In the genomic region with DNA sequence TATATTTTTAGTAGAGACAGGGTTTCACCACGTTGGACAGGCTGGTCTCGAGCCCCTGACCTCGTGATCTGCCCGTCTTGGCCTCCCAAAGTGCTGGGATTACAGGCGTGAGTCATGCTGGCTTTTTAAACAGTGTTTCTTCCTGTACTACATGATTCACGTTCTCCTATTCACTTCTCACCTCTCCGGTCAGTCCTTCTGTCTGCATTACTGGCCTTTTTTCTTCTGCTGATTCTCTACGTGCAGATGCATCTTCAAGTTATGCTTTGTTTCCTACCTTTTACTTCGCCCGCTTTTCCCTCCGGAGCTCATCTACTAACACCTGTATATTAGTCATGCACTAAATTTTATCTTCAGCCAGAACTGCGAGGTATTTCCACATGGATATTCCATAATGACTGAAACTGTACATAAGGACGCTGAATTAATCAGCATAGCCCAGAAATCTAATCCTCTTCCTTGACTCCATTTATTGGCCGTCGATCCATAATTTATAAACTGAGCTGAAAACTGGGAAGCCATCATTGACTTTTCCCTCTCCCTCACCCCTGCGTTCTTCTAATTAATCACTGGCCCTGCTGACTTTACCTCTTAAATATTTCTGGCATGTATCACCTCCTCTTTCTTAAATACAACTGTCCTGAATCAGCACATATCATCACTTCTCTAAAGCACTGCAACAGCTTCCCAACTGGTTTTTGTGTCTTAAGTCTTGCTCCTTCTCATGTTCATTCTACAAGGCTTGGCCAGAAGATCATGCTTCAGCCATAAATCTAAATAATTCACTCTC, we compare ENCODE assay signal across 16 cellular contexts.
A peak's percentile ranks its signal among the peaks of the same experiment; 100 is the strongest.
DNase-seq lines count a peak whose midpoint lies in the region; ATAC-seq, FAIRE-seq and TF ChIP-seq lines count a peak whose summit lies in the region.
"Had no signal": no experiment of that assay in that cellular context is flagged by ENCODE, and none has a peak within 500 bp of the region (broad histone marks: within the 10 kb centered on the region; RNA-seq: fewer than 3 reads in every experiment).

No MANE protein-coding gene starts in this region.

- POLR2A ChIA-PET in CD8-positive, alpha-beta T cell (lab: Charles Lee), result no interaction called here

- no peaks in the 10 kb centered on the region for H3K9me3 ChIP-seq in SJSA1 (replicated peaks)
- H3K9me3 ChIP-seq in CD8-positive, alpha-beta T cell (ENCODE audit: low read length), result no peaks in the 10 kb centered on the region

- peak; percentile 84 for FAIRE-seq in H54 (lab: Jason Lieb, UNC)

- DNase-seq in H54 (ENCODE audit: insufficient read length, low spot score) (peak; percentile 13), SJSA1 (ENCODE audit: low read depth in 1 of 2, low spot score in 2 of 2) (peak; percentile 63 to 85), fibroblast of pulmonary artery (ENCODE audit: low read depth) (peak; percentile 61), retinal pigment epithelial cell (ENCODE audit: low read depth) (peak; percentile 58), NCI-H2081 (lab: John Stamatoyannopoulos, UW) (no peak), NCI-H526 treated with DMSO at 0.1 percent for 48 hours (lab: John Stamatoyannopoulos, UW) (no peak)
- DNase-seq in CD8-positive, alpha-beta T cell, result no peak
- no peak for DNase-seq in activated CD8-positive, alpha-beta memory T cell treated with anti-CD3 and anti-CD28 coated beads, Interleukin-2, amount 50 U/mL, for 4 hours
- DNase-seq: activated T-cell treated with anti-CD3 and anti-CD28 coated beads, Interleukin-2, amount 50 U/mL, for 24 hours; KG1; NCI-H1930; stimulated activated CD4-positive, alpha-beta T cell treated with anti-CD3 and anti-CD28 coated beads, Interleukin-2, amount 100 ng/mL, for 48 hours had no signal

- CTCF ChIA-PET in CD8-positive, alpha-beta T cell (lab: Charles Lee), result no interaction called here

- H3K27me3 Mint-ChIP-seq in CD8-positive, alpha-beta T cell (ENCODE audit: low read depth), result no peaks in the 10 kb centered on the region
- H3K27me3 Mint-ChIP-seq: activated T-cell treated with anti-CD3 and anti-CD28 coated beads, Interleukin-2, amount 50 U/mL, for 24 hours; brain; progenitor cell of endocrine pancreas; stimulated activated naive CD8-positive, alpha-beta T cell treated with anti-CD3 and anti-CD28 coated beads, Interleukin-15, Interleukin-2, amounts not matched to agents 100 ng/mL and 50 ng/mL, for 24 hours had no signal

- intact Hi-C loops in CD8-positive, alpha-beta T cell (cut with DNase I, micrococcal nuclease), result no loop called here

- TF ChIP-seq CTCF in fibroblast of pulmonary artery (IDR thresholded peaks at IDR 0.05; ENCODE audit: low read length, missing control alignments) (no peak), retinal pigment epithelial cell (conservative IDR thresholded peaks at IDR 0.05; ENCODE audit: low read depth, low read length) (no peak)
- TF ChIP-seq CTCF in CD8-positive, alpha-beta T cell (IDR thresholded peaks at IDR 0.05), result no peak

- no peak overlapping the region for H3K4me3 Mint-ChIP-seq in CD8-positive, alpha-beta T cell
- H3K4me3 Mint-ChIP-seq: activated T-cell treated with anti-CD3 and anti-CD28 coated beads, Interleukin-2, amount 50 U/mL, for 24 hours; brain; CD14-positive monocyte; stimulated activated naive CD8-positive, alpha-beta T cell treated with anti-CD3 and anti-CD28 coated beads, Interleukin-15, Interleukin-2, amounts not matched to agents 100 ng/mL and 50 ng/mL, for 24 hours had no signal

- ATAC-seq in CD8-positive, alpha-beta T cell, result no peak

- H3K9me3 Mint-ChIP-seq in CD8-positive, alpha-beta T cell, result peaks cover 10% of the 10 kb centered on the region

- H3K36me3 ChIP-seq in SJSA1, result no peaks in the 10 kb centered on the region
- H3K36me3 ChIP-seq in CD8-positive, alpha-beta T cell (ENCODE audit: insufficient read depth, low read length), result no peaks in the 10 kb centered on the region

- TF ChIP-seq POLR2A in H54 (IDR thresholded peaks at IDR 0.05; ENCODE audit: low read depth, low read length), result no peak

- no peak overlapping the region for H3K27ac Mint-ChIP-seq in CD8-positive, alpha-beta T cell
- H3K27ac Mint-ChIP-seq: activated T-cell treated with anti-CD3 and anti-CD28 coated beads, Interleukin-2, amount 50 U/mL, for 24 hours; brain; CD14-positive monocyte; progenitor cell of endocrine pancreas; stimulated activated naive CD8-positive, alpha-beta T cell treated with anti-CD3 and anti-CD28 coated beads, Interleukin-15, Interleukin-2, amounts not matched to agents 100 ng/mL and 50 ng/mL, for 24 hours had no signal

- no peaks in the 10 kb centered on the region for H3K36me3 Mint-ChIP-seq in CD8-positive, alpha-beta T cell
- H3K36me3 Mint-ChIP-seq: brain, CD14-positive monocyte had no signal

- H3K27me3 ChIP-seq in SJSA1 (replicated peaks), result no peaks in the 10 kb centered on the region
- H3K27me3 ChIP-seq in CD8-positive, alpha-beta T cell (ENCODE audit: insufficient read depth, low read length), result no peaks in the 10 kb centered on the region

- H3K4me3 ChIP-seq in SJSA1 (no peak overlapping the region), fibroblast of pulmonary artery (replicated peaks; ENCODE audit: low read depth, low read length) (no peak overlapping the region), retinal pigment epithelial cell (ENCODE audit: low read length) (no peak overlapping the region)
- H3K4me3 ChIP-seq in CD8-positive, alpha-beta T cell (ENCODE audit: low read depth, low read length), result no peak overlapping the region

- H3K4me1 ChIP-seq in SJSA1 (replicated peaks), result peaks cover 16% of the 10 kb centered on the region
- no peaks in the 10 kb centered on the region for H3K4me1 ChIP-seq in CD8-positive, alpha-beta T cell (ENCODE audit: insufficient read depth, low read length)

- no peaks in the 10 kb centered on the region for H3K4me1 Mint-ChIP-seq in CD8-positive, alpha-beta T cell (ENCODE audit: low read depth)
- H3K4me1 Mint-ChIP-seq: brain, CD14-positive monocyte had no signal

- H3K27ac ChIP-seq in SJSA1, result peak overlapping the region; percentile 60
- H3K27ac ChIP-seq in CD8-positive, alpha-beta T cell (ENCODE audit: low read depth, low read length), result no peak overlapping the region

Comparison
In these comparisons a context has a peak if more than half of its experiments do, and no peak if none do; other contexts are left out.
1. DNase-seq: peak in H54 (single experiment), SJSA1 (2 of 2), fibroblast of pulmonary artery (single experiment) and retinal pigment epithelial cell (single experiment); none in NCI-H2081 (0 of 2), NCI-H526 treated with DMSO at 0.1 percent for 48 hours (single experiment), CD8-positive, alpha-beta T cell (0 of 7) and activated CD8-positive, alpha-beta memory T cell treated with anti-CD3 and anti-CD28 coated beads, Interleukin-2, amount 50 U/mL, for 4 hours (single experiment).